Comparison of ENCODE assay signal across 10 cellular contexts in the genomic region with DNA sequence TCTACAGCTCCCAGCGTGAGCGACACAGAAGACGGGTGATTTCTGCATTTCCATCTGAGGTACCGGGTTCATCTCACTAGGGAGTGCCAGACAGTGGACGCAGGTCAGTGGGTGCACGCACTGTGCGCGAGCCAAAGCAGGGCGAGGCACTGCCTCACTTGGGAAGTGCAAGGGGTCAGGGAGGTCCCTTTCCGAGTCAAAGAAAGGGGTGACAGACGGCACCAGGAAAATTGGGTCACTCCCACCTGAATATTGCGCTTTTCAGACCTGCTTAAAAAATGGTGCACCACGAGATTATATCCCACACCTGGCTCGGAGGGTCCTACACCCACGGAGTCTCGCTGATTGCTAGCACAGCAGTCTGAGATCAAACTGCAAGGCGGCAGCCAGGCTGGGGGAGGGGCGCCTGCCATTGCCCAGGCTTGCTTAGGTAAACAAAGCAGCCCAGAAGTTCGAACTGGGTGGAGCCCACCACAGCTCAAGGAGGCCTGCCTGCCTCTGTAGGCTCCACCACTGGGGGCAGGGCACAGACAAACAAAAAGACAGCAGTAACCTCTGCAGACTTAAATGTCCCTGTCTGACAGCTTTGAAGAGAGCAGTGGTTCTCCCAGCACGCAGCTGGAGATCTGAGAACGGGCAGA. TPM values are rescaled to one million over a fixed set of nuclear protein-coding genes. Genes with fewer than 3 reads are reported as not detected.
"Had no signal": no experiment of that assay in that cellular context is flagged by ENCODE, and none has a peak within 500 bp of the region (broad histone marks: within the 10 kb centered on the region; RNA-seq: fewer than 3 reads in every experiment).

No MANE protein-coding gene starts in this region.

RNA-seq across cellular contexts. Expression of a gene that starts 21.7 kb away (rescaled TPM):
- total RNA-seq: activated CD4-positive, alpha-beta T cell treated with anti-CD3 and anti-CD28 coated beads, Interleukin-2, amount 10 ng/mL, durations not matched to agents 24 days and 14 days; activated CD8-positive, alpha-beta T cell treated with anti-CD3 and anti-CD28 coated beads for 36 hours; activated naive CD8-positive, alpha-beta T cell treated with anti-CD3 and anti-CD28 coated beads for 36 hours; activated T-helper 17 cell treated with anti-CD3 and anti-CD28 coated beads, Interleukin-2, amount 50 U/mL, for 72 hours; cardiac septum; natural killer cell; posterior vena cava; right cardiac atrium; SJCRH30; T-helper 1 cell treated with Interleukin-12 subunit alpha and Interleukin-12 subunit beta and Interleukin-4 antibody, amounts not matched to agents 30 ng/mL and 1 ng/mL, for 36 hours had no signal
